In the genomic region with DNA sequence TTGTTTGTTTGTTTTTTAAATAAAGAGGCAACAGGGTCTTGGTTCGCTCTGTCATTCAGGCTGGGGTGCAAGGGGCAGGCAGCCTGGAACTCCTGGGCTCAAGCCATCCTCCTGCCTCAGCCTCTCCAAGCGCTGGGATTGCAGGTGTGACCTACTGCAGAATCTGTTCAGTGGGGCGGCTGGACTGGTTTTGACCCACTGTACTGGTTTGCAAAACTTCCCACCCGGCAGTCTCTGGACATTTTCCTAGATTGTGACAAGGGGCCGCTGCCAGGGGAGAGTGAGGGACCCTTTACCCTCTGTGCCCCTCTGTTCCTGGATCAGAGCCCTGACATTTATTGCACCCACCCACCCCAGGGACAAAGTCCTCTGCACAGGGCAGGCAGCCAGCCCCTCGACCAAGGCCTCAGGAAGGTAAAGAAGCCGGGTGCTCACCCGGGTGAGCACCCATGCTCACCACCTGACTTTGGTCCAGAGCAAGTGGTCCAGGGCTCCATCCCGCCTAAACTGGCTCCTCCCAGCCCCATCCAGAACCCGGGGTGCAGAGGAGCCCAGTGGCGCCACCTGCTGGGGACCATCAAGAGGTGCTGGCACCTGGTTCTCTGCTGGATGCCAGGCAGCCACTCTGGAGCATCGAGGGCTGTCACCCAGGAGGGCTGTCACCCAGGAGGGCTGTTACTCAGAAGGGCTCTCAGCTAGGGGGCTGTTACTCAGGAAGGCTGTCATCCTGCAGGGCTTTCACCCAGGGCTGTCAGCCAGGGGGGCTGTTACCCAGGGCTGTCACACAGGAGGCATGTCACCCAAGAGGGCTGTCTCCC, we compare ENCODE assay signal across 8 cellular contexts.
DNase-seq lines count a peak whose midpoint lies in the region; ATAC-seq and TF ChIP-seq lines count a peak whose summit lies in the region.

No MANE protein-coding gene starts in this region.

- no peak for TF ChIP-seq CTCF in omental fat pad (IDR thresholded peaks at IDR 0.05)

- peak; percentile 70 for DNase-seq in activated CD8-positive, alpha-beta memory T cell treated with anti-CD3 and anti-CD28 coated beads for 24 hours
- DNase-seq in activated CD8-positive, alpha-beta memory T cell treated with anti-CD3 and anti-CD28 coated beads, Interleukin-2, amount 50 U/mL, for 4 hours = no peak
- peak; percentile 28 for DNase-seq in NCI-H146 (lab: John Stamatoyannopoulos, UW)
- peak; percentile 51 to 68 for DNase-seq in activated T-cell treated with anti-CD3 and anti-CD28 coated beads, Interleukin-2, amount 50 U/mL, for 48 hours
- DNase-seq in iPS DF 6.9 (ENCODE audit: low read depth, low spot score) = peak; percentile 31
- peak; percentile 32 to 34 for DNase-seq in stimulated activated CD8-positive, alpha-beta memory T cell treated with anti-CD3 and anti-CD28 coated beads, Interleukin-2, amount 100 ng/mL, for 48 hours (ENCODE audit: low read depth in 2 of 2)
- no peak for DNase-seq in NCI-H1092 (lab: John Stamatoyannopoulos, UW)
- no peak for DNase-seq in omental fat pad (ENCODE audit: low spot score)

- no peaks in the 10 kb centered on the region for H3K36me3 ChIP-seq in iPS DF 6.9 (ENCODE audit: control insufficient read depth, insufficient read depth, low read length)

- ATAC-seq in omental fat pad (ENCODE audit: low FRiP score) = no peak

- H3K4me1 ChIP-seq in iPS DF 6.9 (ENCODE audit: control insufficient read depth, insufficient read depth, low read length) = no peaks in the 10 kb centered on the region

- no peak overlapping the region for H3K4me3 ChIP-seq in iPS DF 6.9 (ENCODE audit: low read length)

- H3K27me3 ChIP-seq in iPS DF 6.9 (ENCODE audit: control insufficient read depth, insufficient read depth, low read length) = no peaks in the 10 kb centered on the region

- no peak overlapping the region for H3K27ac ChIP-seq in iPS DF 6.9 (ENCODE audit: low read length)

- no CpG with 5 or more reads among the region's 12 CpGs for WGBS in iPS DF 6.9 (ENCODE audit: insufficient coverage, insufficient read length)

- H3K9me3 ChIP-seq in iPS DF 6.9 (ENCODE audit: control insufficient read depth, insufficient read depth, low read length) = no peaks in the 10 kb centered on the region

Comparison
In these comparisons a context has a peak if more than half of its experiments do, and no peak if none do; other contexts are left out.
1. DNase-seq: peak in activated CD8-positive, alpha-beta memory T cell treated with anti-CD3 and anti-CD28 coated beads for 24 hours (single experiment), NCI-H146 (single experiment), activated T-cell treated with anti-CD3 and anti-CD28 coated beads, Interleukin-2, amount 50 U/mL, for 48 hours (2 of 2), iPS DF 6.9 (single experiment) and stimulated activated CD8-positive, alpha-beta memory T cell treated with anti-CD3 and anti-CD28 coated beads, Interleukin-2, amount 100 ng/mL, for 48 hours (2 of 2); none in activated CD8-positive, alpha-beta memory T cell treated with anti-CD3 and anti-CD28 coated beads, Interleukin-2, amount 50 U/mL, for 4 hours (single experiment), NCI-H1092 (single experiment) and omental fat pad (single experiment).